Comparison of ENCODE assay signal across 8 cellular contexts in genomic region chr6:3355358-3356055, GRCh38.
A peak's percentile ranks its signal among the peaks of the same experiment; 100 is the strongest.
DNase-seq lines count a peak whose midpoint lies in the region; ATAC-seq and TF ChIP-seq lines count a peak whose summit lies in the region.

No MANE protein-coding gene starts in this region.

- no peaks in the 10 kb centered on the region for H3K36me3 ChIP-seq in OCI-LY7 (ENCODE audit: insufficient read depth, low read length)
- H3K36me3 ChIP-seq in thoracic aorta: no peaks in the 10 kb centered on the region

- no peaks in the 10 kb centered on the region for H3K79me2 ChIP-seq in OCI-LY7 (ENCODE audit: insufficient read depth, low read depth, low read length)

- H3K9me3 ChIP-seq in OCI-LY7 (ENCODE audit: low read length) (no peaks in the 10 kb centered on the region), thoracic aorta (no peaks in the 10 kb centered on the region)

- H3K27ac ChIP-seq in OCI-LY7 (ENCODE audit: low read depth, low read length, poor library complexity, severe bottlenecking) (peak overlapping the region; percentile 84), thoracic aorta (peak overlapping the region; percentile 73 to 92)

- POLR2A ChIA-PET in OCI-LY7 (lab: Charles Lee): interaction anchor here (0.7 kb wide), 1 partner anchor 10 kb away, joined by 3 read pairs; no protein-coding TSS in a partner anchor

- intact Hi-C loops in OCI-LY7 (cut with micrococcal nuclease; ENCODE audit: unreplicated experiment): loop anchor here (2.0 to 10.0 kb wide), 6 partner anchors 231 to 779 kb away; partner anchors contain the start of genes ECI2, RIPK1 and WRNIP1

- H3K9me3 Mint-ChIP-seq in central memory CD8-positive, alpha-beta T cell: no peaks in the 10 kb centered on the region

- H3K27me3 ChIP-seq in thoracic aorta (replicated peaks; ENCODE audit: insufficient read depth): no peaks in the 10 kb centered on the region

- H3K36me3 Mint-ChIP-seq in central memory CD8-positive, alpha-beta T cell (ENCODE audit: insufficient read depth): peaks cover 2% of the 10 kb centered on the region

- H3K4me2 ChIP-seq in OCI-LY7 (ENCODE audit: low read length): peak overlapping the region; percentile 65

- DNase-seq in EH (ENCODE audit: low read depth): peak; percentile 44
- no peak for DNase-seq in OCI-LY7 (ENCODE audit: low spot score)
- DNase-seq in central memory CD8-positive, alpha-beta T cell (ENCODE audit: low spot score in 2 of 2): no peak
- DNase-seq in medulla oblongata (ENCODE audit: extremely low spot score): peak; percentile 77
- peak; percentile 28 for DNase-seq in thoracic aorta (ENCODE audit: low spot score)

- H2AFZ ChIP-seq in OCI-LY7 (ENCODE audit: low read length): peak overlapping the region; percentile 93

- H3K4me1 ChIP-seq in OCI-LY7 (ENCODE audit: insufficient read depth, low read length, poor library complexity, severe bottlenecking) (peaks cover 57% of the 10 kb centered on the region), thoracic aorta (ENCODE audit: control insufficient read depth in 1 of 2, low read depth in 2 of 2) (peaks cover 13 to 20% of the 10 kb centered on the region in 2 donors)

- no peaks in the 10 kb centered on the region for H3K9me2 ChIP-seq in OCI-LY7 (ENCODE audit: insufficient read depth, low read length)

- TF ChIP-seq CTCF in OCI-LY7 (conservative IDR thresholded peaks at IDR 0.05; ENCODE audit: low read length) (no peak), thoracic aorta (IDR thresholded peaks at IDR 0.05) (no peak)

- no peaks in the 10 kb centered on the region for H4K20me1 ChIP-seq in OCI-LY7 (ENCODE audit: insufficient read depth, low read length)

- TF ChIP-seq POLR2A in GM18505 (IDR thresholded peaks at IDR 0.05; ENCODE audit: borderline replicate concordance, extremely low read depth, insufficient read depth, insufficient read length): no peak

- H3K27ac Mint-ChIP-seq in central memory CD8-positive, alpha-beta T cell (ENCODE audit: low read depth): peak overlapping the region; percentile 68

- peak; percentile 25 for ATAC-seq in central memory CD8-positive, alpha-beta T cell (replicated peaks; ENCODE audit: extremely low read depth, poor library complexity, severe bottlenecking)
- ATAC-seq in thoracic aorta (ENCODE audit: insufficient number of reproducible peaks, low FRiP score, low read depth) (peak; percentile 34), GM18505 (IDR thresholded peaks at IDR 0.05; ENCODE audit: unreplicated experiment) (no peak), HG02610 (IDR thresholded peaks at IDR 0.05; ENCODE audit: unreplicated experiment) (no peak), HG03108 (IDR thresholded peaks at IDR 0.05; ENCODE audit: unreplicated experiment) (no peak)

- BruUV-seq in OCI-LY7 (replicated peaks; lab: Mats Ljungman, UMichigan): no TSS peak

- H3K4me3 ChIP-seq in OCI-LY7 (ENCODE audit: low read depth, low read length, poor library complexity, severe bottlenecking) (peak overlapping the region; percentile 54), thoracic aorta (peak overlapping the region; percentile 72)

- peak overlapping the region; percentile 74 for H3K4me3 Mint-ChIP-seq in central memory CD8-positive, alpha-beta T cell

- CTCF ChIA-PET in OCI-LY7 (lab: Charles Lee; ENCODE audit: unreplicated experiment): no interaction called here

- peaks cover 20% of the 10 kb centered on the region for H3K4me1 Mint-ChIP-seq in central memory CD8-positive, alpha-beta T cell

- H3K27me3 Mint-ChIP-seq in central memory CD8-positive, alpha-beta T cell: peaks cover 3% of the 10 kb centered on the region

Comparison
In these comparisons a context has a peak if more than half of its experiments do, and no peak if none do; other contexts are left out.
1. DNase-seq: peak in EH (single experiment), medulla oblongata (single experiment) and thoracic aorta (single experiment); none in OCI-LY7 (single experiment) and central memory CD8-positive, alpha-beta T cell (0 of 2).
2. ATAC-seq: peak in central memory CD8-positive, alpha-beta T cell (single experiment) and thoracic aorta (single experiment); none in GM18505 (single experiment), HG02610 (single experiment) and HG03108 (single experiment).